In genomic region chr16:8647721-8648318, GRCh38 we compare ENCODE assay signal across 32 cellular contexts. TPM values are rescaled to one million over a fixed set of nuclear protein-coding genes. Genes with fewer than 3 reads are reported as not detected.
"Had no signal": no experiment of that assay in that cellular context is flagged by ENCODE, and none has a peak within 500 bp of the region (broad histone marks: within the 10 kb centered on the region; RNA-seq: fewer than 3 reads in every experiment).

No MANE protein-coding gene starts in this region.

- H3K27me3 ChIP-seq: neutrophil, pancreas, stomach, thyroid gland, transverse colon, upper lobe of right lung, uterus had no signal

- H3K4me1 ChIP-seq: pancreas, psoas muscle, stomach, thyroid gland, transverse colon, upper lobe of right lung, uterus had no signal

- H3K27ac ChIP-seq: neutrophil, pancreas, psoas muscle, stomach, thoracic aorta, thyroid gland, transverse colon, upper lobe of right lung, uterus had no signal

- DNase-seq: naive B cell; naive thymus-derived CD8-positive, alpha-beta T cell; nephron progenitor cell; nucleus accumbens; pancreas; psoas muscle; right cardiac atrium; stimulated activated CD4-positive, alpha-beta T cell treated with anti-CD3 and anti-CD28 coated beads, Interleukin-15, amount 100 ng/mL, for 24 hours; stimulated activated CD4-positive, alpha-beta T cell treated with anti-CD3 and anti-CD28 coated beads, Interleukin-2, amount 100 ng/mL, for 24 hours; stimulated activated CD4-positive, alpha-beta T cell treated with anti-CD3 and anti-CD28 coated beads, Interleukin-2, amount 100 ng/mL, for 48 hours; stimulated activated CD4-positive, alpha-beta T cell treated with anti-CD3 and anti-CD28 coated beads, Interleukin-4, amount 100 ng/mL, for 24 hours; stimulated activated naive B cell treated with anti-CD40 and anti-IgM and Interleukin-4, amounts not matched to agents 10 μg/mL and 1 μg/mL and 100 μg/mL, for 72 hours; stimulated activated naive CD4-positive, alpha-beta T cell treated with Interleukin-2 at 50 U/mL for 16 hours; stomach; thyroid gland; transverse colon; upper lobe of right lung; uterus had no signal

- H3K4me2 ChIP-seq: smooth muscle cell had no signal

- H3K4me3 ChIP-seq: pancreas, psoas muscle, skin epidermis, smooth muscle cell, stomach, thoracic aorta, thyroid gland, transverse colon, upper lobe of right lung, uterus had no signal

- H3K36me3 ChIP-seq: uterus had no signal

- H3K9me3 ChIP-seq: neutrophil, pancreas, psoas muscle, stomach, thoracic aorta, thyroid gland, transverse colon, upper lobe of right lung, uterus had no signal

- FAIRE-seq: pancreas had no signal

- ATAC-seq: naive thymus-derived CD8-positive, alpha-beta T cell; natural killer cell treated with Interleukin-12 subunit alpha and Interleukin-12 subunit beta and Interleukin-15 and Interleukin-18, amount 100 ng/mL, for 72 hours; pancreas; psoas muscle; right cardiac atrium; sciatic nerve; stimulated activated effector memory CD8-positive, alpha-beta T cell treated with anti-CD3 and anti-CD28 coated beads, Interleukin-12 subunit alpha, Interleukin-12 subunit beta, amount 100 ng/mL, for 72 hours; stimulated activated naive B cell treated with anti-CD40 and anti-IgM and Interleukin-4, amounts not matched to agents 10 μg/mL and 1 μg/mL and 100 μg/mL, for 72 hours; upper lobe of right lung had no signal

RNA-seq across cellular contexts. Expression of gene TMEM114, which starts 57.5 kb away (rescaled TPM):
- total RNA-seq: naive thymus-derived CD8-positive, alpha-beta T cell; natural killer cell treated with Interleukin-12 subunit alpha and Interleukin-12 subunit beta and Interleukin-15 and Interleukin-18, amount 100 ng/mL, for 72 hours; neural crest cell; omental fat pad; osteocyte; pancreas; psoas muscle; renal cortical epithelial cell; right cardiac atrium; sciatic nerve; smooth muscle cell; stomach; subcutaneous adipose tissue; temporal lobe; thoracic aorta; thyroid gland; transverse colon; upper lobe of right lung; urinary bladder; uterus had no signal
- polyA plus RNA-seq: naive thymus-derived CD8-positive, alpha-beta T cell; pancreas; psoas muscle; right cardiac atrium; smooth muscle cell; stomach; urinary bladder had no signal
